Comparison of ENCODE assay signal across 8 cellular contexts in the genomic region with DNA sequence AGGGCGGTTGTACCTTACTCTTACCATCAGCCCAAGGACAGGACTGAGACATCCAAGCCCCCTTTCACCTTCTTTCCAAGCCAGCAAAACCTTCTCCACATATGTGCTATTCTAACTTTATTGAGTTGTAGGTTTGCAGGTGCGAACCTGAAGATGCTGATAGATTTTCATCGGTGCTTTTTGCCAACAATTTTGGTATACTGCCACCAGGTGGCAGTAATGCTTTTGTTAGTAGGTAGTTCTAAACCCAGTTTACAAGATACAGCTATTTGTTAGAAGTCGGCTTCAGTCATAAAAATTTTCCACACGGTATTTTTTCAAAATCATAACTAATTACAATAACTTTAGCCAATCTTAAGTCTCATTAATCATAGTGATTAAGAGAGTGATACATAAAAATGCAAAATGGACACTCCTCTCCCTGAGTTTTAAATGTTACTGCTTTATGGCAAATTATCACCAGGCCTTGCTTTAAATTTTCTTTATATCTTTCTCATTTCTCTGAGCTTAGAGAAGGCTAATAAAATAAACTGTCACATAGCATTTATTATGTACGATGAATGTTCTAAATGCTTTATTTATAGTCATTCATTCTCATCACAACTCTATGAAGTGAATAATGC. TPM values are rescaled to one million over a fixed set of nuclear protein-coding genes. Genes with fewer than 3 reads are reported as not detected.
DNase-seq lines count a peak whose midpoint lies in the region; ATAC-seq lines count a peak whose summit lies in the region.

No MANE protein-coding gene starts in this region.

- no peak overlapping the region for H3K27ac Mint-ChIP-seq in activated CD8-positive, alpha-beta T cell treated with anti-CD3 and anti-CD28 coated beads, Interleukin-2, amount 10 ng/mL, durations not matched to agents 7 days and 5 days
- no peak overlapping the region for H3K27ac Mint-ChIP-seq in stimulated activated naive CD8-positive, alpha-beta T cell treated with anti-CD3 and anti-CD28 coated beads, Interleukin-15, amount 100 ng/mL, for 72 hours

- H3K4me3 Mint-ChIP-seq in activated CD8-positive, alpha-beta T cell treated with anti-CD3 and anti-CD28 coated beads, Interleukin-2, amount 10 ng/mL, durations not matched to agents 7 days and 5 days = no peak overlapping the region
- no peak overlapping the region for H3K4me3 Mint-ChIP-seq in stimulated activated naive CD8-positive, alpha-beta T cell treated with anti-CD3 and anti-CD28 coated beads, Interleukin-15, amount 100 ng/mL, for 72 hours

- DNase-seq in AG08396 (ENCODE audit: low spot score) = peak; percentile 46
- DNase-seq in GM04504 (ENCODE audit: low read depth) = peak; percentile 10
- DNase-seq in NCI-H2171 treated with DMSO at 0.1 percent for 48 hours (lab: John Stamatoyannopoulos, UW) = peak; percentile 59
- DNase-seq in activated CD8-positive, alpha-beta T cell treated with anti-CD3 and anti-CD28 coated beads, Interleukin-2, amount 10 ng/mL, durations not matched to agents 7 days and 5 days = peak; percentile 66
- peak; percentile 23 for DNase-seq in iPS DF 19.7 (ENCODE audit: low read depth, low spot score)
- peak; percentile 19 to 40 for DNase-seq in stimulated activated naive CD8-positive, alpha-beta T cell treated with anti-CD3 and anti-CD28 coated beads, Interleukin-15, amount 100 ng/mL, for 72 hours
- DNase-seq in OCI-M2 (lab: John Stamatoyannopoulos, UW; ENCODE audit: unreplicated experiment) = no peak

- CTCF ChIA-PET in activated CD8-positive, alpha-beta T cell treated with anti-CD3 and anti-CD28 coated beads, Interleukin-2, amount 10 ng/mL, durations not matched to agents 7 days and 5 days (lab: Charles Lee) = interaction anchor here (0.8 to 5.5 kb wide), 25 partner anchors 8 to 283 kb away, joined by 3 to 115 read pairs (median 4); no protein-coding TSS in a partner anchor

- POLR2A ChIA-PET in activated CD8-positive, alpha-beta T cell treated with anti-CD3 and anti-CD28 coated beads, Interleukin-2, amount 10 ng/mL, durations not matched to agents 7 days and 5 days (lab: Charles Lee) = no interaction called here

- ATAC-seq in activated CD8-positive, alpha-beta T cell treated with anti-CD3 and anti-CD28 coated beads, Interleukin-2, amount 10 ng/mL, durations not matched to agents 7 days and 5 days = no peak
- no peak for ATAC-seq in stimulated activated naive CD8-positive, alpha-beta T cell treated with anti-CD3 and anti-CD28 coated beads, Interleukin-15, amount 100 ng/mL, for 72 hours
- no peak for ATAC-seq in esophagus mucosa

- H3K4me1 Mint-ChIP-seq in activated CD8-positive, alpha-beta T cell treated with anti-CD3 and anti-CD28 coated beads, Interleukin-2, amount 10 ng/mL, durations not matched to agents 7 days and 5 days (ENCODE audit: low read depth) = peaks cover 2% of the 10 kb centered on the region
- no peaks in the 10 kb centered on the region for H3K4me1 Mint-ChIP-seq in stimulated activated naive CD8-positive, alpha-beta T cell treated with anti-CD3 and anti-CD28 coated beads, Interleukin-15, amount 100 ng/mL, for 72 hours

- H3K36me3 Mint-ChIP-seq in activated CD8-positive, alpha-beta T cell treated with anti-CD3 and anti-CD28 coated beads, Interleukin-2, amount 10 ng/mL, durations not matched to agents 7 days and 5 days (ENCODE audit: low read depth) = no peaks in the 10 kb centered on the region

- H3K27me3 Mint-ChIP-seq in activated CD8-positive, alpha-beta T cell treated with anti-CD3 and anti-CD28 coated beads, Interleukin-2, amount 10 ng/mL, durations not matched to agents 7 days and 5 days (ENCODE audit: low read depth) = peaks cover 28% of the 10 kb centered on the region
- H3K27me3 Mint-ChIP-seq in stimulated activated naive CD8-positive, alpha-beta T cell treated with anti-CD3 and anti-CD28 coated beads, Interleukin-15, amount 100 ng/mL, for 72 hours = peaks cover 43% of the 10 kb centered on the region

- no peaks in the 10 kb centered on the region for H3K9me3 Mint-ChIP-seq in activated CD8-positive, alpha-beta T cell treated with anti-CD3 and anti-CD28 coated beads, Interleukin-2, amount 10 ng/mL, durations not matched to agents 7 days and 5 days (ENCODE audit: insufficient read depth)
- no peaks in the 10 kb centered on the region for H3K9me3 Mint-ChIP-seq in stimulated activated naive CD8-positive, alpha-beta T cell treated with anti-CD3 and anti-CD28 coated beads, Interleukin-15, amount 100 ng/mL, for 72 hours

RNA-seq across cellular contexts. Expression of a gene that starts 0.6 kb away (rescaled TPM):
- total RNA-seq in activated CD8-positive, alpha-beta T cell treated with anti-CD3 and anti-CD28 coated beads, Interleukin-2, amount 10 ng/mL, durations not matched to agents 7 days and 5 days = not detected
- total RNA-seq in esophagus mucosa = not detected

RNA-seq across cellular contexts. Expression of a gene that starts 52.3 kb away (rescaled TPM):
- total RNA-seq in activated CD8-positive, alpha-beta T cell treated with anti-CD3 and anti-CD28 coated beads, Interleukin-2, amount 10 ng/mL, durations not matched to agents 7 days and 5 days = 1 to 10 TPM; 5.9 to 8.4 TPM
- total RNA-seq in esophagus mucosa = 5.8 TPM
